Comparison of ENCODE assay signal across 1 cellular context in genomic region chr7:1246871-1247526, GRCh38.
TF ChIP-seq lines count a peak whose summit lies in the region.

No MANE protein-coding gene starts in this region.

TF ChIP-seq in H1, 55 proteins besides CTCF, POLR2A, EP300 and RAD21:
- TF ChIP-seq SRF (IDR thresholded peaks at IDR 0.05; ENCODE audit: low read depth, low read length) = no peak
- peak; percentile 89 for TF ChIP-seq SUZ12 (IDR thresholded peaks at IDR 0.05; ENCODE audit: low read length)
- no peak for TF ChIP-seq TCF12 (IDR thresholded peaks at IDR 0.05; ENCODE audit: low read depth, low read length)
- no peak for TF ChIP-seq CHD2 (IDR thresholded peaks at IDR 0.05; ENCODE audit: low read length)
- no peak for TF ChIP-seq BCL11A (IDR thresholded peaks at IDR 0.05; ENCODE audit: low read depth in 2 of 2, low read length in 2 of 2)
- no peak for TF ChIP-seq EGR1 (IDR thresholded peaks at IDR 0.05; ENCODE audit: borderline replicate concordance, low read depth, low read length)
- TF ChIP-seq CREB1 (IDR thresholded peaks at IDR 0.05) = no peak
- TF ChIP-seq SAP30 (IDR thresholded peaks at IDR 0.05; ENCODE audit: insufficient read depth, insufficient replicate concordance, low read length) = no peak
- no peak for TF ChIP-seq SP4 (IDR thresholded peaks at IDR 0.05; ENCODE audit: low read length)
- TF ChIP-seq CEBPB (IDR thresholded peaks at IDR 0.05; ENCODE audit: low read depth, low read length) = no peak
- no peak for TF ChIP-seq JUND (IDR thresholded peaks at IDR 0.05; ENCODE audit: low read length)
- no peak for TF ChIP-seq GABPA (IDR thresholded peaks at IDR 0.05; ENCODE audit: borderline replicate concordance, insufficient read depth, low read length)
- no peak for TF ChIP-seq NRF1 (IDR thresholded peaks at IDR 0.05; ENCODE audit: low read depth, low read length)
- TF ChIP-seq FOSL1 (IDR thresholded peaks at IDR 0.05; ENCODE audit: insufficient read depth, low read depth, low read length) = no peak
- TF ChIP-seq SP1 (IDR thresholded peaks at IDR 0.05; ENCODE audit: low read depth, low read length) = no peak
- TF ChIP-seq EZH2 (IDR thresholded peaks at IDR 0.05; ENCODE audit: low read depth, low read length, severe bottlenecking) = peak; percentile 85
- no peak for TF ChIP-seq SIN3A (conservative IDR thresholded peaks at IDR 0.05 in 1 of 2, IDR thresholded peaks at IDR 0.05 in 1 of 2; ENCODE audit: low read depth in 1 of 2, low read length in 2 of 2)
- no peak for TF ChIP-seq RXRA (IDR thresholded peaks at IDR 0.05; ENCODE audit: insufficient read depth, low read depth, low read length)
- no peak for TF ChIP-seq SIRT6 (IDR thresholded peaks at IDR 0.05; ENCODE audit: low read length)
- no peak for TF ChIP-seq ASH2L (IDR thresholded peaks at IDR 0.05; ENCODE audit: low read length)
- TF ChIP-seq BACH1 (IDR thresholded peaks at IDR 0.05; ENCODE audit: low read length) = no peak
- TF ChIP-seq SP2 (IDR thresholded peaks at IDR 0.05; ENCODE audit: low read length) = no peak
- peak; percentile 4 for TF ChIP-seq RNF2 (IDR thresholded peaks at IDR 0.05; ENCODE audit: borderline replicate concordance, low read depth, low read length, missing control alignments, poor library complexity, severe bottlenecking)
- TF ChIP-seq PHF8 (conservative IDR thresholded peaks at IDR 0.05; ENCODE audit: low read depth, low read length) = no peak
- TF ChIP-seq HDAC6 (IDR thresholded peaks at IDR 0.05; ENCODE audit: low read depth, low read length) = no peak
TF ChIP-seq in H1: peak in this region for 3.
